Comparison of ENCODE assay signal across 18 cellular contexts in genomic region chr1:93013311-93014091, GRCh38. TPM values are rescaled to one million over a fixed set of nuclear protein-coding genes. Genes with fewer than 3 reads are reported as not detected.
DNase-seq lines count a peak whose midpoint lies in the region; ATAC-seq, FAIRE-seq and TF ChIP-seq lines count a peak whose summit lies in the region.
"Had no signal": no experiment of that assay in that cellular context is flagged by ENCODE, and none has a peak within 500 bp of the region (broad histone marks: within the 10 kb centered on the region; RNA-seq: fewer than 3 reads in every experiment).

No MANE protein-coding gene starts in this region.

- H3K9me2 ChIP-seq in SK-N-SH (no peaks in the 10 kb centered on the region), OCI-LY7 (ENCODE audit: insufficient read depth, low read length) (no peaks in the 10 kb centered on the region)

- dilution Hi-C loops in endothelial cell of umbilical vein (cut with MboI; ENCODE audit: extremely low pct_ligation_motif_present, low sequenced_read_pairs) = no loop called here

- no peak for TF ChIP-seq EP300 in SK-N-SH (IDR thresholded peaks at IDR 0.05; ENCODE audit: borderline replicate concordance in 1 of 2, low read depth in 1 of 2, low read length in 1 of 2)

- TF ChIP-seq RAD21 in SK-N-SH (IDR thresholded peaks at IDR 0.05; ENCODE audit: low read length) = no peak

- H3K9ac ChIP-seq in SK-N-SH (no peak overlapping the region), endothelial cell of umbilical vein (replicated peaks; ENCODE audit: extremely low read depth, insufficient read depth, low read length) (no peak overlapping the region), skeletal muscle tissue (ENCODE audit: low read depth in 1 of 3, low read length in 3 of 3) (peak overlapping the region in 2 of 3 donors; percentile 0 to 55)

- H3K4me1 ChIP-seq in SK-N-SH (ENCODE audit: control insufficient read depth in 1 of 2, insufficient read depth in 2 of 2, low read depth in 1 of 2, low read length in 1 of 2) (peaks cover 0 to 33% of the 10 kb centered on the region in 2 experiments; a peak in 2 of 4 replicates), OCI-LY7 (ENCODE audit: insufficient read depth, low read length, poor library complexity, severe bottlenecking) (peaks cover 38% of the 10 kb centered on the region), endothelial cell of umbilical vein (ENCODE audit: control insufficient read depth, extremely low read depth, insufficient read depth, low read length) (peaks cover 23% of the 10 kb centered on the region), skeletal muscle tissue (ENCODE audit: control insufficient read depth in 3 of 3, insufficient read depth in 3 of 3, low read length in 3 of 3) (peaks cover 24 to 36% (median 32%) of the 10 kb centered on the region in 3 donors)

- DNase-seq in SK-N-SH = no peak
- no peak for DNase-seq in OCI-LY7 (ENCODE audit: low spot score)
- DNase-seq in endothelial cell of umbilical vein (ENCODE audit: low read depth, low spot score) = no peak
- no peak for DNase-seq in activated CD4-positive, alpha-beta T cell treated with anti-CD3 and anti-CD28 coated beads for 48 hours
- no peak for DNase-seq in activated effector memory CD4-positive, alpha-beta T cell treated with anti-CD3 and anti-CD28 coated beads, Interleukin-2, amount 50 U/mL, for 16 hours
- DNase-seq: Calu3, DMS79 treated with DMSO at 0.1 percent for 48 hours, GF-D8, H9, NCI-H1417 treated with DMSO at 0.1 percent for 48 hours, NCI-H345, NCI-H526 treated with DMSO at 0.1 percent for 48 hours, Right ventricle myocardium superior had no signal

- H3K79me2 ChIP-seq in SK-N-SH (ENCODE audit: insufficient read depth) (no peaks in the 10 kb centered on the region), OCI-LY7 (ENCODE audit: insufficient read depth, low read depth, low read length) (no peaks in the 10 kb centered on the region), endothelial cell of umbilical vein (ENCODE audit: control insufficient read depth, insufficient read depth, low read length) (no peaks in the 10 kb centered on the region)

- CTCF ChIA-PET in SK-N-SH (lab: Yijun Ruan, JAX) (interaction anchor here (1.2 to 3.4 kb wide), 5 partner anchors 9 to 155 kb away, joined by 3 to 15 read pairs (median 5); no protein-coding TSS in a partner anchor), OCI-LY7 (lab: Charles Lee; ENCODE audit: unreplicated experiment) (interaction anchor here (0.7 to 1.2 kb wide), 6 partner anchors 8 to 49 kb away, joined by 3 to 4 read pairs (median 3); no protein-coding TSS in a partner anchor), endothelial cell of umbilical vein (lab: Charles Lee) (interaction anchor here (1.4 to 2.0 kb wide), 4 partner anchors 9 to 19 kb away, joined by 4 to 6 read pairs (median 6); no protein-coding TSS in a partner anchor)

- H2AFZ ChIP-seq in SK-N-SH (ENCODE audit: low read depth) (no peak overlapping the region), OCI-LY7 (ENCODE audit: low read length) (peak overlapping the region; percentile 69), endothelial cell of umbilical vein (ENCODE audit: low read depth, low read length) (no peak overlapping the region)

- intact Hi-C loops in OCI-LY7 (cut with micrococcal nuclease; ENCODE audit: unreplicated experiment) = no loop called here
- intact Hi-C loops in endothelial cell of umbilical vein (cut with micrococcal nuclease) = no loop called here

- H3F3A ChIP-seq in SK-N-SH (replicated peaks; ENCODE audit: insufficient read depth) = peaks cover 4% of the 10 kb centered on the region

- TF ChIP-seq POLR2A in endothelial cell of umbilical vein (IDR thresholded peaks at IDR 0.05; ENCODE audit: low read depth, low read length) = no peak

- FAIRE-seq in endothelial cell of umbilical vein (lab: Jason Lieb, UNC) = peak; percentile 28
- FAIRE-seq: HepG2 had no signal

- H4K20me1 ChIP-seq in SK-N-SH (ENCODE audit: insufficient read depth) = no peaks in the 10 kb centered on the region
- H4K20me1 ChIP-seq in OCI-LY7 (ENCODE audit: insufficient read depth, low read length) = no peaks in the 10 kb centered on the region
- H4K20me1 ChIP-seq in endothelial cell of umbilical vein (replicated peaks; ENCODE audit: control insufficient read depth, extremely low read depth, insufficient read depth, low read length) = no peaks in the 10 kb centered on the region

- H3K36me3 ChIP-seq in SK-N-SH (replicated peaks in 1 of 2; ENCODE audit: control insufficient read depth in 1 of 2, insufficient read depth in 2 of 2, low read length in 1 of 2) (no peaks in the 10 kb centered on the region), OCI-LY7 (ENCODE audit: insufficient read depth, low read length) (no peaks in the 10 kb centered on the region), endothelial cell of umbilical vein (ENCODE audit: control insufficient read depth in 2 of 2, extremely low read depth in 1 of 2, insufficient read depth in 2 of 2, low read length in 2 of 2) (no peaks in the 10 kb centered on the region), skeletal muscle tissue (ENCODE audit: control insufficient read depth in 3 of 3, insufficient read depth in 3 of 3, low read length in 3 of 3) (no peaks in the 10 kb centered on the region)

- 0 out of 3 replicates have a peak, but pooled peaks have one; percentile 24 for ATAC-seq in SK-N-SH treated with all-trans-retinoic acid at 6 μM for 48 hours
- no peak for ATAC-seq in GM21526 (IDR thresholded peaks at IDR 0.05; ENCODE audit: low FRiP score, unreplicated experiment)
- ATAC-seq: HepG2, Panc1 had no signal

- BruUV-seq in OCI-LY7 (replicated peaks; lab: Mats Ljungman, UMichigan) (no TSS peak), endothelial cell of umbilical vein (replicated peaks; lab: Mats Ljungman, UMichigan) (no TSS peak)

- H3K4me3 ChIP-seq in SK-N-SH (ENCODE audit: low read depth in 2 of 2, low read length in 1 of 2) (no peak overlapping the region), OCI-LY7 (ENCODE audit: low read depth, low read length, poor library complexity, severe bottlenecking) (no peak overlapping the region), endothelial cell of umbilical vein (replicated peaks in 1 of 3; ENCODE audit: insufficient read depth in 1 of 3, low read depth in 1 of 3, low read length in 3 of 3) (no peak overlapping the region), skeletal muscle tissue (ENCODE audit: low read length in 3 of 3) (no peak overlapping the region)

- TF ChIP-seq CTCF in SK-N-SH (IDR thresholded peaks at IDR 0.05) (no peak), OCI-LY7 (conservative IDR thresholded peaks at IDR 0.05; ENCODE audit: low read length) (no peak), endothelial cell of umbilical vein (IDR thresholded peaks at IDR 0.05; ENCODE audit: extremely low read depth in 1 of 2, insufficient read depth in 1 of 2, low read depth in 1 of 2, low read length in 2 of 2) (no peak)

- POLR2A ChIA-PET in SK-N-SH (lab: Yijun Ruan, JAX) (no interaction called here), OCI-LY7 (lab: Charles Lee) (interaction anchor here (0.7 to 5.6 kb wide), 18 partner anchors 10 to 137 kb away, joined by 3 to 62 read pairs (median 4); partner anchors contain the start of gene DIPK1A), endothelial cell of umbilical vein (lab: Charles Lee) (no interaction called here)

- H3K27me3 ChIP-seq in SK-N-SH (ENCODE audit: insufficient read depth) = no peaks in the 10 kb centered on the region; the same call in 1 of the 2 replicates
- H3K27me3 ChIP-seq in endothelial cell of umbilical vein (ENCODE audit: control insufficient read depth in 2 of 2, insufficient read depth in 2 of 2, low read length in 2 of 2) = peaks cover 2 to 3% of the 10 kb centered on the region in 2 experiments
- H3K27me3 ChIP-seq in skeletal muscle tissue (ENCODE audit: control insufficient read depth in 3 of 3, insufficient read depth in 3 of 3, low read length in 3 of 3) = no peaks in the 10 kb centered on the region

- no peak overlapping the region for H3K27ac ChIP-seq in SK-N-SH (ENCODE audit: low read depth in 2 of 2, low read length in 1 of 2)
- H3K27ac ChIP-seq in OCI-LY7 (ENCODE audit: low read depth, low read length, poor library complexity, severe bottlenecking) = no peak overlapping the region
- H3K27ac ChIP-seq in endothelial cell of umbilical vein (ENCODE audit: insufficient read depth, low read depth, low read length) = no peak overlapping the region
- H3K27ac ChIP-seq in skeletal muscle tissue (ENCODE audit: low read depth, low read length) = peak overlapping the region; percentile 58

- H3K9me1 ChIP-seq in endothelial cell of umbilical vein (replicated peaks; ENCODE audit: control insufficient read depth, extremely low read depth, insufficient read depth, low read length) = no peaks in the 10 kb centered on the region

- WGBS in SK-N-SH (ENCODE audit: low lambda C conversion rate) = 86% methylated on average over 3 of the region's 3 CpGs

- H3K9me3 ChIP-seq in SK-N-SH (no peaks in the 10 kb centered on the region), OCI-LY7 (ENCODE audit: low read length) (no peaks in the 10 kb centered on the region), endothelial cell of umbilical vein (replicated peaks; ENCODE audit: control insufficient read depth, insufficient read depth, low read length) (no peaks in the 10 kb centered on the region), skeletal muscle tissue (ENCODE audit: control insufficient read depth in 3 of 3, low read length in 3 of 3) (no peaks in the 10 kb centered on the region)

- H3K4me2 ChIP-seq in SK-N-SH (no peak overlapping the region), OCI-LY7 (ENCODE audit: low read length) (peak overlapping the region; percentile 44), endothelial cell of umbilical vein (ENCODE audit: insufficient read depth, low read length) (no peak overlapping the region)

TF ChIP-seq in SK-N-SH, 30 proteins besides CTCF, POLR2A, EP300 and RAD21 (continues in another document):
- TF ChIP-seq RXRA (IDR thresholded peaks at IDR 0.05; ENCODE audit: borderline replicate concordance, low read depth) = no peak

TF ChIP-seq in endothelial cell of umbilical vein, 7 proteins besides CTCF, POLR2A, EP300 and RAD21 (continues in another document):
- TF ChIP-seq GATA2 (IDR thresholded peaks at IDR 0.05; ENCODE audit: insufficient read depth, insufficient read length, low read depth, low read length) = no peak

RNA-seq across cellular contexts. Expression of gene DIPK1A, which starts 52.2 kb away (rescaled TPM):
- polyA plus RNA-seq in SK-N-SH (2012; rRNA removed) (3.4 and 4.0 TPM in 2 replicates), endothelial cell of umbilical vein (0.22 and 0.25 TPM in 2 replicates)
- polyA plus RNA-seq in SK-N-SH (2012; cell fraction: cytosol; rRNA removed) = 6.1 and 7.8 TPM in 2 replicates
- polyA plus RNA-seq in SK-N-SH (2012; cell fraction: nucleus; rRNA removed) = 1.0 and 1.9 TPM in 2 replicates
- total RNA-seq in OCI-LY7 (2014; rRNA removed; shearing (Covaris generic)) = 13.0 and 13.5 TPM in 2 replicates
- total RNA-seq in OCI-LY7 (2022) (25.4 and 26.2 TPM in 2 replicates), endothelial cell of umbilical vein (0.62 and 0.93 TPM in 2 replicates), skeletal muscle tissue (5.7 TPM)
- 0.44 and 0.45 TPM in 2 replicates for polyA plus RNA-seq in endothelial cell of umbilical vein (2011; cell fraction: cytosol; rRNA removed)
- 0.21 and 0.28 TPM in 2 replicates for polyA plus RNA-seq in endothelial cell of umbilical vein (2011; cell fraction: nucleus; rRNA removed)
- 0.80 and 1.2 TPM in 2 replicates for polyA plus RNA-seq in endothelial cell of umbilical vein (2012)
- polyA minus RNA-seq in endothelial cell of umbilical vein = 0.24 and 0.30 TPM in 2 replicates
- 0.41 TPM for polyA minus RNA-seq in endothelial cell of umbilical vein (2011; cell fraction: cytosol; rRNA and poly(A)+ RNA removed)
- polyA minus RNA-seq in endothelial cell of umbilical vein (2011; cell fraction: nucleus; rRNA and poly(A)+ RNA removed) = 0.29 and 0.43 TPM in 2 replicates

Comparison
In these comparisons a context has a peak if more than half of its experiments do, and no peak if none do; other contexts are left out.
1. H3K9ac ChIP-seq: peak in skeletal muscle tissue (2 of 3); none in SK-N-SH (single experiment) and endothelial cell of umbilical vein (single experiment).